18 cellular contexts compared by ENCODE assay signal in genomic region chr20:45082468-45082867, GRCh38. TPM values are rescaled to one million over a fixed set of nuclear protein-coding genes. Genes with fewer than 3 reads are reported as not detected.
DNase-seq lines count a peak whose midpoint lies in the region; ATAC-seq and TF ChIP-seq lines count a peak whose summit lies in the region.
"Had no signal": no experiment of that assay in that cellular context is flagged by ENCODE, and none has a peak within 500 bp of the region (broad histone marks: within the 10 kb centered on the region; RNA-seq: fewer than 3 reads in every experiment).

No MANE protein-coding gene starts in this region.

- TF ChIP-seq CTCF in HEK293 (tag by site-specific recombination; IDR thresholded peaks at IDR 0.05) (no peak), foreskin fibroblast (IDR thresholded peaks at IDR 0.05; ENCODE audit: low read depth, low read length) (no peak)

- peak overlapping the region; percentile 10 for H3K27ac Mint-ChIP-seq in activated T-cell treated with anti-CD3 and anti-CD28 coated beads, Interleukin-2, amount 50 U/mL, for 72 hours
- peak overlapping the region; percentile 3 for H3K27ac Mint-ChIP-seq in T-helper 17 cell

- POLR2A ChIA-PET in HEK293 (lab: Yijun Ruan, JAX) = no interaction called here

- CTCF ChIA-PET in HEK293 (lab: Yijun Ruan, JAX) = interaction anchor here (0.6 to 2.0 kb wide), 5 partner anchors 11 to 237 kb away, joined by 3 to 12 read pairs (median 5); no protein-coding TSS in a partner anchor

- no peak overlapping the region for H3K27ac ChIP-seq in HEK293 (ENCODE audit: extremely low read depth, low read depth, low read length)
- H3K27ac ChIP-seq: BLaER1 had no signal

- no peaks in the 10 kb centered on the region for H3K9me3 ChIP-seq in HEK293 (ENCODE audit: control insufficient read depth, insufficient read depth, low read depth, low read length)
- H3K9me3 ChIP-seq in T-helper 17 cell (ENCODE audit: control insufficient read depth, low read length, poor library complexity, severe bottlenecking) = peaks cover 4% of the 10 kb centered on the region

- H3K4me1 Mint-ChIP-seq in activated T-cell treated with anti-CD3 and anti-CD28 coated beads, Interleukin-2, amount 50 U/mL, for 72 hours (ENCODE audit: low read depth) = peaks cover 3% of the 10 kb centered on the region
- peaks cover 11% of the 10 kb centered on the region for H3K4me1 Mint-ChIP-seq in T-helper 17 cell

- no peaks in the 10 kb centered on the region for H3K4me1 ChIP-seq in HEK293 (ENCODE audit: control insufficient read depth, insufficient read depth, low read length)

- no peak overlapping the region for H3K4me3 ChIP-seq in HEK293 (ENCODE audit: low read depth, low read length)
- no peak overlapping the region for H3K4me3 ChIP-seq in foreskin fibroblast (ENCODE audit: low read depth in 1 of 2, low read length in 2 of 2)
- H3K4me3 ChIP-seq: BLaER1 had no signal

- H3K9me3 Mint-ChIP-seq in activated T-cell treated with anti-CD3 and anti-CD28 coated beads, Interleukin-2, amount 50 U/mL, for 72 hours = peaks cover 3 to 4% of the 10 kb centered on the region in 2 donors

- no peak overlapping the region for H3K4me3 Mint-ChIP-seq in activated T-cell treated with anti-CD3 and anti-CD28 coated beads, Interleukin-2, amount 50 U/mL, for 72 hours
- no peak overlapping the region for H3K4me3 Mint-ChIP-seq in T-helper 17 cell
- H3K4me3 Mint-ChIP-seq: CD14-positive monocyte; CD8-positive, alpha-beta T cell had no signal

- H3K27me3 Mint-ChIP-seq in activated T-cell treated with anti-CD3 and anti-CD28 coated beads, Interleukin-2, amount 50 U/mL, for 72 hours (ENCODE audit: low read depth) = no peaks in the 10 kb centered on the region
- H3K27me3 Mint-ChIP-seq in T-helper 17 cell = no peaks in the 10 kb centered on the region

- H3K36me3 ChIP-seq in HEK293 (ENCODE audit: control insufficient read depth in 2 of 2, insufficient read depth in 1 of 2, low read length in 2 of 2) = peaks cover under 1 to 42% of the 10 kb centered on the region in 2 experiments; a peak in 2 of 3 replicates

- peaks cover 24 to 61% of the 10 kb centered on the region in 2 donors for H3K36me3 Mint-ChIP-seq in activated T-cell treated with anti-CD3 and anti-CD28 coated beads, Interleukin-2, amount 50 U/mL, for 72 hours (ENCODE audit: insufficient read depth in 2 of 2)
- peaks cover 19% of the 10 kb centered on the region for H3K36me3 Mint-ChIP-seq in T-helper 17 cell (ENCODE audit: low read depth)

- DNase-seq in activated T-cell treated with anti-CD3 and anti-CD28 coated beads, Interleukin-2, amount 50 U/mL, for 72 hours = no peak
- no peak for DNase-seq in activated T-cell treated with anti-CD3 and anti-CD28 coated beads for 4 hours
- no peak for DNase-seq in T-helper 17 cell
- DNase-seq in foreskin fibroblast = no peak
- DNase-seq in amygdala (lab: John Stamatoyannopoulos, UW) = no peak
- DNase-seq: 8988T; Calu3; CD8-positive, alpha-beta T cell; DMS79 treated with DMSO at 0.1 percent for 48 hours; GF-D8; GOT3; H7 had no signal

- no peak for ATAC-seq in activated T-cell treated with anti-CD3 and anti-CD28 coated beads, Interleukin-2, amount 50 U/mL, for 72 hours (replicated peaks in 1 of 2)
- ATAC-seq in T-helper 17 cell (no peak), GM19351 (IDR thresholded peaks at IDR 0.05; ENCODE audit: unreplicated experiment) (no peak)
- ATAC-seq: CD8-positive, alpha-beta T cell had no signal

TF ChIP-seq in HEK293, 187 proteins besides CTCF, POLR2A, EP300 and RAD21:
- TF ChIP-seq ZNF169 (tag by site-specific recombination; IDR thresholded peaks at IDR 0.05) = no peak
- TF ChIP-seq ZNF239 (tag by site-specific recombination; IDR thresholded peaks at IDR 0.05) = no peak
- TF ChIP-seq ZNF184 (tag by site-specific recombination; IDR thresholded peaks at IDR 0.05) = peak; percentile 95
- TF ChIP-seq ZNF514 (tag by site-specific recombination; IDR thresholded peaks at IDR 0.05) = no peak

RNA-seq across cellular contexts. Expression of gene KCNS1, which starts 18.5 kb away (rescaled TPM):
- total RNA-seq in activated T-cell treated with anti-CD3 and anti-CD28 coated beads, Interleukin-2, amount 50 U/mL, for 72 hours = under 1 TPM; 0.23 to 0.58 TPM
- total RNA-seq in T-helper 17 cell = not detected
- total RNA-seq: A673; CD8-positive, alpha-beta T cell; HT-29 had no signal

RNA-seq across cellular contexts. Expression of gene WFDC5, which starts 32.5 kb away (rescaled TPM):
- 1 to 10 TPM in 1 of 2 donors, not detected in 1; 1.4 TPM for total RNA-seq in activated T-cell treated with anti-CD3 and anti-CD28 coated beads, Interleukin-2, amount 50 U/mL, for 72 hours
- total RNA-seq in T-helper 17 cell = not detected
- total RNA-seq: A673; Calu3; CD8-positive, alpha-beta T cell; H7; HT-29 had no signal

RNA-seq across cellular contexts. Expression of gene WFDC12, which starts 41.8 kb away (rescaled TPM):
- total RNA-seq in activated T-cell treated with anti-CD3 and anti-CD28 coated beads, Interleukin-2, amount 50 U/mL, for 72 hours = not detected
- total RNA-seq in T-helper 17 cell = not detected
- total RNA-seq: A673; Calu3; CD8-positive, alpha-beta T cell; H7; HT-29 had no signal
